ENCODE assay signal across 17 cellular contexts in the genomic region with DNA sequence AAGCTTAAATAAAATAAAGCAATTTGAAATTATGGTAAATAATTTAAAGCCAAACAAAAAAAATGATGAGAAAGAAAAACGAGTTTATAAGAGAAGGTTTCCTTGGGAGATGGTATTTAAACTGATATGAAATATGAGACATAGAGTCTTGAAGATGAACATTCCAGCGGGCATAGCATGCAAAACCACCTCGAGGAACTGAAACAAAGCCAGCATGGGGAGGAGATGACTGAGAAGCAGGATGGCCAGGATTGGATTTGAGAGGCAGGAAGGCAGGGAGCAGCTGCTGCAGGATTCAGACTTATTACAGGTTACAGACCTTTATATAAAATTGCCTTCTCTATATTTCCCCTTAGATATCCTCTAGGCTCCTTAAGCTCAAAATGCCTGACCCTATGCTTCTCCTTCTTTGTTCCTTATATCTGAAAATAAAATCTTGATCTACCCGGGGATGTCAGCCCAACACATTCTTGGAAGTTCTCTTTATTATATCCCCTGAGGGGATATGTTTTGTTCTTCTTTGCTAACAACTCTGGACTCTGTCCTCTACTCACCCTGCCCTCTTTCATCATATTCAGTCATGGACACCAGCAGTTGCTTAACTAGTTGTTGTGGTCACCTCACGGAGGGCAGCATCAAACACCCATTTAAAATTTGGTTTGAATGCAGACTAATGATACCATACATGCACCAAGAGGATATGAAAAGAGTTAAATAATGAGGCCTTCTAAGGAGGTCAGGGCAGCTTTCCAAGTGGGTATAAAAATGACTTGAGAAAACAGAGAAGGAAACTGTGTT.
A peak's percentile ranks its signal among the peaks of the same experiment; 100 is the strongest.
DNase-seq lines count a peak whose midpoint lies in the region; ATAC-seq and TF ChIP-seq lines count a peak whose summit lies in the region.
"Had no signal": no experiment of that assay in that cellular context is flagged by ENCODE, and none has a peak within 500 bp of the region (broad histone marks: within the 10 kb centered on the region; RNA-seq: fewer than 3 reads in every experiment).

No MANE protein-coding gene starts in this region.

- no peaks in the 10 kb centered on the region for H3F3A ChIP-seq in SU-DHL-6 (ENCODE audit: insufficient read depth)

- DNase-seq in AML-193 (lab: John Stamatoyannopoulos, UW) = peak; percentile 5 to 10
- DNase-seq in HuH-7.5 (ENCODE audit: low spot score) = peak; percentile 16
- peak; percentile 90 for DNase-seq in foreskin melanocyte
- no peak for DNase-seq in OCI-M2 (lab: John Stamatoyannopoulos, UW; ENCODE audit: unreplicated experiment)
- no peak for DNase-seq in DMS153 (lab: John Stamatoyannopoulos, UW)
- DNase-seq: activated CD8-positive, alpha-beta T cell treated with anti-CD3 and anti-CD28 coated beads for 36 hours; activated T-cell treated with anti-CD3 and anti-CD28 coated beads, Interleukin-2, amount 50 U/mL, for 48 hours; mesenchymal stem cell; natural killer cell; NCI-H1048; NCI-H774; retina; T-helper 1 cell had no signal

- no peaks in the 10 kb centered on the region for H3K36me3 ChIP-seq in SU-DHL-6 (ENCODE audit: low read length)

- no peaks in the 10 kb centered on the region for H3K79me2 ChIP-seq in SU-DHL-6 (ENCODE audit: insufficient read depth, low read length)

- no peak overlapping the region for H3K9ac ChIP-seq in SU-DHL-6 (ENCODE audit: low read length)

- H3K4me3 ChIP-seq in SU-DHL-6 (ENCODE audit: insufficient read depth, low read length, poor library complexity, severe bottlenecking) = no peak overlapping the region

- H3K9me2 ChIP-seq in SU-DHL-6 (replicated peaks; ENCODE audit: insufficient read depth, low read length) = no peaks in the 10 kb centered on the region

- peak overlapping the region; percentile 78 for H2AFZ ChIP-seq in SU-DHL-6 (ENCODE audit: low read depth, low read length, severe bottlenecking)

- H3K9me3 ChIP-seq in SU-DHL-6 (ENCODE audit: insufficient read depth, low read length) = no peaks in the 10 kb centered on the region

- no peaks in the 10 kb centered on the region for H4K20me1 ChIP-seq in SU-DHL-6 (ENCODE audit: low read depth, low read length)

- ATAC-seq in HG03521 (IDR thresholded peaks at IDR 0.05; ENCODE audit: unreplicated experiment) = no peak
- no peak for ATAC-seq in HG02840 (IDR thresholded peaks at IDR 0.05; ENCODE audit: low FRiP score, unreplicated experiment)
- ATAC-seq: activated CD8-positive, alpha-beta T cell treated with anti-CD3 and anti-CD28 coated beads for 36 hours; activated naive CD4-positive, alpha-beta T cell treated with anti-CD3 and anti-CD28 coated beads, Interleukin-2, amount 50 U/mL, for 72 hours; natural killer cell had no signal

- H3K27me3 ChIP-seq in SU-DHL-6 (ENCODE audit: low read length) = no peaks in the 10 kb centered on the region

- TF ChIP-seq CTCF in SU-DHL-6 (IDR thresholded peaks at IDR 0.05; ENCODE audit: insufficient read depth, low read length, poor library complexity, severe bottlenecking) = no peak

- H3K27ac ChIP-seq in SU-DHL-6 (ENCODE audit: low read depth, low read length) = no peak overlapping the region

- no peak overlapping the region for H3K4me2 ChIP-seq in SU-DHL-6 (ENCODE audit: low read depth, low read length, poor library complexity, severe bottlenecking)

Comparison
In these comparisons a context has a peak if more than half of its experiments do, and no peak if none do; other contexts are left out.
1. DNase-seq: peak in AML-193 (2 of 2), HuH-7.5 (single experiment) and foreskin melanocyte (single experiment); none in OCI-M2 (single experiment) and DMS153 (single experiment).